In genomic region chr1:23728997-23729390, GRCh38 we compare ENCODE assay signal across 13 cellular contexts. TPM values are rescaled to one million over a fixed set of nuclear protein-coding genes. Genes with fewer than 3 reads are reported as not detected.
DNase-seq lines count a peak whose midpoint lies in the region; ATAC-seq and TF ChIP-seq lines count a peak whose summit lies in the region.
"Had no signal": no experiment of that assay in that cellular context is flagged by ENCODE, and none has a peak within 500 bp of the region (broad histone marks: within the 10 kb centered on the region; RNA-seq: fewer than 3 reads in every experiment).

No MANE protein-coding gene starts in this region.

- H3K27ac Mint-ChIP-seq in activated B cell treated with CpG ODN at 0.5 μM for 24 hours = peak overlapping the region; percentile 89

- intact Hi-C loops in activated B cell treated with CpG ODN at 0.5 μM for 24 hours (cut with micrococcal nuclease) (loop anchor here (1.0 to 10.0 kb wide), 3 partner anchors 9 to 174 kb away; partner anchors contain the start of genes ELOA and ID3), posterior cingulate gyrus (cut with DNase I) (no loop called here)

- H3K4me3 Mint-ChIP-seq in activated B cell treated with CpG ODN at 0.5 μM for 24 hours = peak overlapping the region; percentile 70

- in situ Hi-C loops in ACHN (cut with HindIII; ENCODE audit: low pct_ligation_motif_present, low pct_unique_long_range_greater_than_20kb, low sequenced_read_pairs) = no loop called here

- ATAC-seq in GM19324 (IDR thresholded peaks at IDR 0.05; ENCODE audit: low FRiP score, unreplicated experiment) (peak; percentile 19), HG02852 (IDR thresholded peaks at IDR 0.05; ENCODE audit: unreplicated experiment) (peak; percentile 18), activated B cell treated with CpG ODN at 0.5 μM for 24 hours (ENCODE audit: low read depth) (peak; percentile 2)
- ATAC-seq: heart right ventricle had no signal

- TF ChIP-seq CTCF in activated B cell treated with CpG ODN at 0.5 μM for 24 hours (IDR thresholded peaks at IDR 0.05) = no peak

- H3K9me3 Mint-ChIP-seq in activated B cell treated with CpG ODN at 0.5 μM for 24 hours = no peaks in the 10 kb centered on the region

- POLR2A ChIA-PET in activated B cell treated with CpG ODN at 0.5 μM for 24 hours (lab: Charles Lee) = interaction anchor here (0.8 to 4.3 kb wide), 5 partner anchors 9 to 201 kb away, joined by 3 to 55 read pairs (median 4); partner anchors contain the start of genes ELOA and RPL11

- peaks cover 57% of the 10 kb centered on the region for H3K4me1 Mint-ChIP-seq in activated B cell treated with CpG ODN at 0.5 μM for 24 hours

- H3K27me3 Mint-ChIP-seq in activated B cell treated with CpG ODN at 0.5 μM for 24 hours = no peaks in the 10 kb centered on the region

- DNase-seq in ACHN (peak; percentile 28), activated B cell treated with CpG ODN at 0.5 μM for 24 hours (no peak), posterior cingulate gyrus (no peak), T-helper 1 cell (no peak), COLO668 (lab: John Stamatoyannopoulos, UW; ENCODE audit: unreplicated experiment) (no peak)
- DNase-seq in stimulated activated CD4-positive, alpha-beta T cell treated with anti-CD3 and anti-CD28 coated beads, Interleukin-2, amount 100 ng/mL, for 48 hours = no peak
- DNase-seq: aorta; effector CD8-positive, alpha-beta T cell; heart right ventricle; NCI-H2171; stimulated activated CD4-positive, alpha-beta T cell treated with anti-CD3 and anti-CD28 coated beads, Interleukin-4, amount 100 ng/mL, for 1 hour had no signal

- H3K36me3 Mint-ChIP-seq in activated B cell treated with CpG ODN at 0.5 μM for 24 hours (ENCODE audit: low read depth) = no peaks in the 10 kb centered on the region

- CTCF ChIA-PET in activated B cell treated with CpG ODN at 0.5 μM for 24 hours (lab: Charles Lee) = interaction anchor here (1.5 kb wide), 1 partner anchor 14 kb away, joined by 3 read pairs; the partner anchor contains the start of gene ELOA

RNA-seq across cellular contexts. Expression of gene ELOA, which starts 14.3 kb away (rescaled TPM):
- total RNA-seq in activated B cell treated with CpG ODN at 0.5 μM for 24 hours = 70.2 and 72.6 TPM in 2 replicates

RNA-seq across cellular contexts. Expression of gene RPL11, which starts 37.4 kb away (rescaled TPM):
- total RNA-seq in activated B cell treated with CpG ODN at 0.5 μM for 24 hours = 1,956 and 2,021 TPM in 2 replicates

RNA-seq across cellular contexts. Expression of gene PITHD1, which starts 49.2 kb away (rescaled TPM):
- total RNA-seq in activated B cell treated with CpG ODN at 0.5 μM for 24 hours = 58.7 and 63.3 TPM in 2 replicates
